11 cellular contexts compared by ENCODE assay signal in genomic region chr9:71567890-71568289, GRCh38.
"Had no signal": no experiment of that assay in that cellular context is flagged by ENCODE, and none has a peak within 500 bp of the region (broad histone marks: within the 10 kb centered on the region; RNA-seq: fewer than 3 reads in every experiment).

No MANE protein-coding gene starts in this region.

- H3K9me3 Mint-ChIP-seq: GM23338, H9, HFFc6 had no signal

- H3K4me1 ChIP-seq: HAP-1 had no signal

- H3K4me2 ChIP-seq: GM23338 had no signal

- H3K9me3 ChIP-seq: HAP-1 had no signal

- H3K9ac ChIP-seq: GM23248 had no signal

- DNase-seq: GM23248, GOT3, H7, H9, HCEC 1CT, HFFc6 had no signal

- ATAC-seq: GM23338, HCT116 had no signal

- H3K36me3 ChIP-seq: HAP-1 had no signal

- H3K4me3 ChIP-seq: GM23248, GM23338, HAP-1 had no signal

- H3K27ac ChIP-seq: GM23248 had no signal

- H3K4me3 Mint-ChIP-seq: GM23338, H9, HFFc6 had no signal

- FAIRE-seq: H1, H54 had no signal

- H3K27ac Mint-ChIP-seq: GM23338, H9, HFFc6 had no signal

- H2AFZ ChIP-seq: GM23248, GM23338 had no signal
